Comparison of ENCODE assay signal across 1 cellular context in the genomic region with DNA sequence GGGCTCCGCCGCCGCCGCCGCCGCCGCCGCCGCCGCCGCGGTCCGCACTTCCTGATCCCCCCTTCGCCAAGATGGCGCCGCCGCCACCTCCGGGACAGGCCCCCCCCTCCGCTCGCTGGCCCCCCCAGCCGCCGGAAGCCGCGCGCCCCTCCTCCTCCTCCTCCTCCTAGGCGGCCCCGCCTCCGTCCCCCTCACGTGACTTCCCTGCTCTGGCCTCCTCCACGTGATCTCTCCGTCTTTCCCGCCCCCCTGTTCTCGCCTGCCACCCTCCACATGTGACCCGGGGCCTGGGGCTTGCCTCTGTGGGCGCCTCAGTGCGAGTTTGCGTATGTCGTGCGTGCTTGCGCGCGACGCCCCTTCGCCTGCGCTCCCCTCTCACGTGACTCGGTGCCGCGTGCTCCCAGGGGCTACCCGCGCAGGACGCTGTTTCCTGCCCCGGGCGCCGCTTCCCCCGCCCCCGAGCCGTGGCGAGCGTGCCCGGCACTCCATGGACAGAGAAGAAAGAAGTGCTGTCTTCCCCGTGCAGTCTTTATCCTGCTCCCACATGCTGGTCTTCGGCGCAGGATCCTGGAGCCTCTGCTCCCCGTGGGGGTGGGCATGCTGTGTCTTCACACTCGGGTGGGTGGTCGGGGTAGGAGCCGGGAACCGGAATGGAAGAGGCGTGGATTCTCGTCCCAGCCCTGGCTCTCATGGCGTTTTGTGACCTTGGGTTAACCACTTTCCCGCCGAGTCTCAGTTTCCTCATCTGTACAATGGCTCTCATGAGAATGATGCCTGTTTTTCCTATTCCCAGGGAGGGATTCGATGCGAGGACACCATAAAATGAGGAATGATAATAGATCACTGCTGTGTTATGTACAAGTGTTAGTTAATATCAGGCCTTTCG.
TF ChIP-seq lines count a peak whose summit lies in the region.

Gene UBE2Q1, minus strand, starts transcription at position 53 of the 886 bp plus-strand sequence. CDS start 109 bp downstream, outside the sequence.

TF ChIP-seq in HepG2, 621 proteins besides CTCF, POLR2A, EP300 and RAD21 (continued from another document and continues in another):
- TF ChIP-seq ARID4A (CRISPR knock-in tag; IDR thresholded peaks at IDR 0.05; ENCODE audit: borderline replicate concordance) (peak; percentile 92; the same call in 1 of the 2 replicates), ZNF33A (CRISPR knock-in tag; IDR thresholded peaks at IDR 0.05; ENCODE audit: borderline replicate concordance) (peak; percentile 69; the same call in 1 of the 2 replicates), BCLAF1 (IDR thresholded peaks at IDR 0.05) (no peak), RXRA (CRISPR knock-in tag; IDR thresholded peaks at IDR 0.05) (peak; percentile 84), ZNF615 (CRISPR knock-in tag; IDR thresholded peaks at IDR 0.05; ENCODE audit: borderline replicate concordance) (peak; percentile 96), ZNF879 (CRISPR knock-in tag; IDR thresholded peaks at IDR 0.05) (peak; percentile 96; the same call in 1 of the 2 replicates), SUZ12 (IDR thresholded peaks at IDR 0.05; ENCODE audit: low read depth, low read length) (no peak), SALL1 (CRISPR knock-in tag; IDR thresholded peaks at IDR 0.05) (peak; percentile 99), MIER2 (CRISPR knock-in tag; IDR thresholded peaks at IDR 0.05) (peak; percentile 87), ISX (CRISPR knock-in tag; conservative IDR thresholded peaks at IDR 0.05) (peak; percentile 90; the same call in 1 of the 2 replicates), ZFP36 (IDR thresholded peaks at IDR 0.05; ENCODE audit: borderline replicate concordance, low read depth, low read length, partially characterized antibody) (no peak), TRIM24 (CRISPR knock-in tag; IDR thresholded peaks at IDR 0.05) (no peak), HIVEP1 (CRISPR knock-in tag; IDR thresholded peaks at IDR 0.05) (peak; percentile 99; the same call in 1 of the 2 replicates), RCOR2 (CRISPR knock-in tag; IDR thresholded peaks at IDR 0.05) (peak; percentile 78), CHD4 (IDR thresholded peaks at IDR 0.05; ENCODE audit: borderline replicate concordance, low read length) (peak; percentile 94; the same call in 1 of the 2 replicates), RBM39 (IDR thresholded peaks at IDR 0.05; ENCODE audit: low read depth, low read length, poor library complexity, severe bottlenecking) (no peak), SMAD3 (CRISPR knock-in tag; IDR thresholded peaks at IDR 0.05) (no peak), GLI4 (CRISPR knock-in tag; IDR thresholded peaks at IDR 0.05; ENCODE audit: borderline replicate concordance) (peak; percentile 86), ZNF746 (CRISPR knock-in tag; IDR thresholded peaks at IDR 0.05) (peak; percentile 90), MAF1 (CRISPR knock-in tag; IDR thresholded peaks at IDR 0.05; ENCODE audit: borderline replicate concordance) (no peak), CCDC6 (CRISPR knock-in tag; IDR thresholded peaks at IDR 0.05) (peak; percentile 99; the same call in 1 of the 2 replicates), ZNF18 (CRISPR knock-in tag; IDR thresholded peaks at IDR 0.05; ENCODE audit: insufficient replicate concordance) (peak; percentile 92), JDP2 (CRISPR knock-in tag; IDR thresholded peaks at IDR 0.05; ENCODE audit: borderline replicate concordance) (peak; percentile 92), MYNN (CRISPR knock-in tag; IDR thresholded peaks at IDR 0.05; ENCODE audit: low read depth) (no peak), EZH2 (conservative IDR thresholded peaks at IDR 0.05; ENCODE audit: low read depth, low read length) (no peak), DPF2 (CRISPR knock-in tag; IDR thresholded peaks at IDR 0.05; ENCODE audit: borderline replicate concordance, low read depth) (0 out of 2 replicates have a peak, but pooled peaks have one; percentile 25), RELA (CRISPR knock-in tag; IDR thresholded peaks at IDR 0.05) (peak; percentile 74; the same call in 1 of the 2 replicates), ZNF589 (CRISPR knock-in tag; conservative IDR thresholded peaks at IDR 0.05) (peak; percentile 99), ZNF264 (CRISPR knock-in tag; IDR thresholded peaks at IDR 0.05) (peak; percentile 93; the same call in 1 of the 2 replicates), ZFAT (CRISPR knock-in tag; conservative IDR thresholded peaks at IDR 0.05) (peak; percentile 93), CC2D1A (CRISPR knock-in tag; IDR thresholded peaks at IDR 0.05) (no peak), MAZ (IDR thresholded peaks at IDR 0.05; ENCODE audit: borderline replicate concordance, low read depth, low read length) (peak; percentile 90), MAZ (CRISPR knock-in tag; IDR thresholded peaks at IDR 0.05; ENCODE audit: low read depth) (peak; percentile 99), ZFP90 (CRISPR knock-in tag; IDR thresholded peaks at IDR 0.05; ENCODE audit: borderline replicate concordance) (peak; percentile 99), HNRNPLL (IDR thresholded peaks at IDR 0.05; ENCODE audit: low read depth, low read length, poor library complexity, severe bottlenecking) (peak; percentile 89), ZFY (CRISPR knock-in tag; IDR thresholded peaks at IDR 0.05) (peak; percentile 72), GPN1 (CRISPR knock-in tag; IDR thresholded peaks at IDR 0.05; ENCODE audit: borderline replicate concordance) (peak; percentile 21; the same call in 1 of the 2 replicates), DNMT1 (CRISPR knock-in tag; IDR thresholded peaks at IDR 0.05) (no peak), ZNF550 (CRISPR knock-in tag; IDR thresholded peaks at IDR 0.05; ENCODE audit: borderline replicate concordance) (peak; percentile 97), ELF4 (CRISPR knock-in tag; IDR thresholded peaks at IDR 0.05; ENCODE audit: borderline replicate concordance) (peak; percentile 60; the same call in 1 of the 2 replicates), CEBPB (IDR thresholded peaks at IDR 0.05; ENCODE audit: borderline replicate concordance, low read depth, low read length) (no peak), GATA4 (IDR thresholded peaks at IDR 0.05; ENCODE audit: borderline replicate concordance, low read depth) (no peak), SNAI1 (CRISPR knock-in tag; IDR thresholded peaks at IDR 0.05; ENCODE audit: borderline replicate concordance) (peak; percentile 82; the same call in 1 of the 2 replicates), SNAPC5 (CRISPR knock-in tag; IDR thresholded peaks at IDR 0.05; ENCODE audit: borderline replicate concordance) (peak; percentile 95; the same call in 1 of the 2 replicates), MYC (CRISPR knock-in tag; IDR thresholded peaks at IDR 0.05; ENCODE audit: borderline replicate concordance) (peak; percentile 99), RORA (CRISPR knock-in tag; IDR thresholded peaks at IDR 0.05) (no peak)
- TF ChIP-seq, protein P1, sequence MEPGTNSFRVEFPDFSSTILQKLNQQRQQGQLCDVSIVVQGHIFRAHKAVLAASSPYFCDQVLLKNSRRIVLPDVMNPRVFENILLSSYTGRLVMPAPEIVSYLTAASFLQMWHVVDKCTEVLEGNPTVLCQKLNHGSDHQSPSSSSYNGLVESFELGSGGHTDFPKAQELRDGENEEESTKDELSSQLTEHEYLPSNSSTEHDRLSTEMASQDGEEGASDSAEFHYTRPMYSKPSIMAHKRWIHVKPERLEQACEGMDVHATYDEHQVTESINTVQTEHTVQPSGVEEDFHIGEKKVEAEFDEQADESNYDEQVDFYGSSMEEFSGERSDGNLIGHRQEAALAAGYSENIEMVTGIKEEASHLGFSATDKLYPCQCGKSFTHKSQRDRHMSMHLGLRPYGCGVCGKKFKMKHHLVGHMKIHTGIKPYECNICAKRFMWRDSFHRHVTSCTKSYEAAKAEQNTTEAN (CRISPR knock-in tag; conservative IDR thresholded peaks at IDR 0.05): peak; percentile 92
- TF ChIP-seq, protein P2, sequence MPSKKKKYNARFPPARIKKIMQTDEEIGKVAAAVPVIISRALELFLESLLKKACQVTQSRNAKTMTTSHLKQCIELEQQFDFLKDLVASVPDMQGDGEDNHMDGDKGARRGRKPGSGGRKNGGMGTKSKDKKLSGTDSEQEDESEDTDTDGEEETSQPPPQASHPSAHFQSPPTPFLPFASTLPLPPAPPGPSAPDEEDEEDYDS (CRISPR knock-in tag; IDR thresholded peaks at IDR 0.05): peak; percentile 21; the same call in 1 of the 2 replicates
- TF ChIP-seq, protein P3, sequence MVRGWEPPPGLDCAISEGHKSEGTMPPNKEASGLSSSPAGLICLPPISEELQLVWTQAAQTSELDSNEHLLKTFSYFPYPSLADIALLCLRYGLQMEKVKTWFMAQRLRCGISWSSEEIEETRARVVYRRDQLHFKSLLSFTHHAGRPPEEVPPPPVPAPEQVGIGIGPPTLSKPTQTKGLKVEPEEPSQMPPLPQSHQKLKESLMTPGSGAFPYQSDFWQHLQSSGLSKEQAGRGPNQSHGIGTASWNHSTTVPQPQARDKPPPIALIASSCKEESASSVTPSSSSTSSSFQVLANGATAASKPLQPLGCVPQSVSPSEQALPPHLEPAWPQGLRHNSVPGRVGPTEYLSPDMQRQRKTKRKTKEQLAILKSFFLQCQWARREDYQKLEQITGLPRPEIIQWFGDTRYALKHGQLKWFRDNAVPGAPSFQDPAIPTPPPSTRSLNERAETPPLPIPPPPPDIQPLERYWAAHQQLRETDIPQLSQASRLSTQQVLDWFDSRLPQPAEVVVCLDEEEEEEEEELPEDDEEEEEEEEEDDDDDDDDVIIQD (CRISPR knock-in tag; IDR thresholded peaks at IDR 0.05; ENCODE audit: low read depth): 0 out of 2 replicates have a peak, but pooled peaks have one; percentile 46
- TF ChIP-seq, protein P4, sequence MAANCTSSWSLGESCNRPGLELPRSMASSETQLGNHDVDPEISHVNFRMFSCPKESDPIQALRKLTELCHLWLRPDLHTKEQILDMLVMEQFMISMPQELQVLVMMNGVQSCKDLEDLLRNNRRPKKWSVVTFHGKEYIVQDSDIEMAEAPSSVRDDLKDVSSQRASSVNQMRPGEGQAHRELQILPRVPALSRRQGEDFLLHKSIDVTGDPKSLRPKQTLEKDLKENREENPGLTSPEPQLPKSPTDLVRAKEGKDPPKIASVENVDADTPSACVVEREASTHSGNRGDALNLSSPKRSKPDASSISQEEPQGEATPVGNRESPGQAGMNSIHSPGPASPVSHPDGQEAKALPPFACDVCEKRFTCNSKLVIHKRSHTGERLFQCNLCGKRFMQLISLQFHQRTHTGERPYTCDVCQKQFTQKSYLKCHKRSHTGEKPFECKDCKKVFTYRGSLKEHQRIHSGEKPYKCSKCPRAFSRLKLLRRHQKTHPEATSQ (CRISPR knock-in tag; IDR thresholded peaks at IDR 0.05; ENCODE audit: borderline replicate concordance): peak; percentile 98
